In the genomic region with DNA sequence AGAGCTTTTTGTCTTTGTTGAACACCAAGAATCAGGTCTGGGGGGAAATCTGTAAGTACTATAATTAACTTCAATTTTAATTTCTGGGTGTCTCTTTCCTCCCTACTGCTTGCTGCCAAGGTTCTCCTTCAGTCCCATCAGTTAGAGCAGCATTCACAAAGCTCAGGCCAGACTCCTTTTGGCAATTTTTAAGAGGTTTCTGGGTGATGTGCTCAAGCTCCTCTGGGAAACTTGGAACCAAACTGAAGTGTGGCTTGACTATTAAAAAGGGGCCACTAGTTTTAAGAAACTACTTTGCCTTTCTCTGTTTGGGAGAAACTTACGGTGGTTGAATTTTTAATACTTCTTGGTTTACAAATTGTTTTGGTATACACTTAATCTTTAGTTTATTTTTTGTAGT, we compare ENCODE assay signal across 22 cellular contexts.
"Had no signal": no experiment of that assay in that cellular context is flagged by ENCODE, and none has a peak within 500 bp of the region (broad histone marks: within the 10 kb centered on the region; RNA-seq: fewer than 3 reads in every experiment).

No MANE protein-coding gene starts in this region.

- H3K4me1 ChIP-seq: ascending aorta had no signal

- H3K27me3 ChIP-seq: ascending aorta, body of pancreas had no signal

- DNase-seq: activated B cell treated with CpG ODN at 0.5 μM for 24 hours; activated CD4-positive, alpha-beta T cell treated with anti-CD3 and anti-CD28 coated beads for 1 hour; activated CD4-positive, alpha-beta T cell treated with anti-CD3 and anti-CD28 coated beads, Interleukin-2, amount 10 ng/mL, durations not matched to agents 24 days and 14 days; activated CD4-positive, alpha-beta T cell treated with anti-CD3 and anti-CD28 coated beads, Interleukin-2, amount 50 U/mL, for 48 hours; activated CD8-positive, alpha-beta memory T cell treated with anti-CD3 and anti-CD28 coated beads, Interleukin-2, amount 10 ng/mL, durations not matched to agents 7 days and 5 days; activated effector memory CD4-positive, alpha-beta T cell treated with Interleukin-2 at 50 U/mL for 16 hours; activated naive CD4-positive, alpha-beta T cell; activated T-cell treated with anti-CD3 and anti-CD28 coated beads, Interleukin-2, amount 50 U/mL, for 24 hours; amniotic stem cell; body of pancreas; KBM-7; NCI-H1048; NCI-H146; NCI-H187 treated with DMSO at 0.1 percent for 48 hours; NCI-H2081 treated with DMSO at 0.1 percent for 48 hours; NCI-H2171 treated with DMSO at 0.1 percent for 48 hours; NCI-H510A treated with DMSO at 0.1 percent for 48 hours; NCI-H69; SIG-M5; T-helper 2 cell; T1000 had no signal

- H3K36me3 ChIP-seq: ascending aorta had no signal

- H3K4me3 ChIP-seq: ascending aorta, body of pancreas had no signal

- H3K9me3 ChIP-seq: ascending aorta, body of pancreas had no signal

- H3K27ac ChIP-seq: ascending aorta, body of pancreas had no signal
